27 cellular contexts compared by ENCODE assay signal in the genomic region with DNA sequence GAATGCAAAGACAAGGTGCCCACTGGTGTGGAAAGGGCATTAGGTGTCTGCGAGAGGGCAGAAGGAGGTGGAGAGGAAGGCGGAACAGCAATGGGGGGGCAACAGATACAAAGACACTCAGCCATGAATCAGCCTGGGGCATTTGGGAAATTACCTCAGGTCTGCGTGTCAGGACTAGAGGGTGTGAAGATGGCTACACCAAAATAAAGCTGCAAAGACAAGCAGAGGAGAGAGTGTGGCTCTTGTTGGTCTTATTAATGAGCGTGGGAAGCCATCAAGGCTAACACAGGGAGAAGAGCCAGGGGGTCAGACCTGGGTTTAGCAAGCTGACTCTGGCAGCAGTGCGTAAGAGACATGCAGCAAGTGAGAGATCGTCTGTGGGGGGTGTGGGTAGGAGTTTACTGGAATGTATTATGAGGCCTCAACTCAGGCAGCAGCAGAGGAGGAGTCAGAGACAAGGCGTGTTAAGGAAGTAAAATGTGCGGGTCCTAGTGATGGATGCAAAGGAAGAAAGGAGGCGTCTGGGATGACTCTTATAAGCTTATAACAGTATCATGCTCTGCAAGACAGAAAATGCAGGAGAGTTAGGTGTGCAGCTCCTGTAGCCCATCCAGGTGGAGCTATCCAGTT. TPM values are rescaled to one million over a fixed set of nuclear protein-coding genes. Genes with fewer than 3 reads are reported as not detected.
"Had no signal": no experiment of that assay in that cellular context is flagged by ENCODE, and none has a peak within 500 bp of the region (broad histone marks: within the 10 kb centered on the region; RNA-seq: fewer than 3 reads in every experiment).

No MANE protein-coding gene starts in this region.

- H3K27ac ChIP-seq: cardiac muscle cell, SK-N-MC, VCaP had no signal

- ATAC-seq: activated T-helper 17 cell treated with anti-CD3 and anti-CD28 coated beads, Interleukin-2, amount 50 U/mL, for 72 hours; Right ventricle myocardium inferior; T-cell had no signal

- H3K27me3 ChIP-seq: cardiac muscle cell had no signal

- H3K4me3 ChIP-seq: cardiac muscle cell, SK-N-MC had no signal

- DNase-seq: activated CD4-positive, alpha-beta memory T cell treated with anti-CD3 and anti-CD28 coated beads, Interleukin-2, amount 10 ng/mL, durations not matched to agents 7 days and 5 days; activated CD4-positive, alpha-beta T cell treated with anti-CD3 and anti-CD28 coated beads, Interleukin-2, amount 50 U/mL, for 1 hour; activated CD4-positive, CD25-positive, alpha-beta regulatory T cell; activated gamma-delta T cell; activated naive CD4-positive, alpha-beta T cell treated with anti-CD3 and anti-CD28 coated beads for 36 hours; activated T-cell treated with anti-CD3 and anti-CD28 coated beads for 4 hours; activated T-cell treated with anti-CD3 and anti-CD28 coated beads, Interleukin-2, amount 50 U/mL, for 48 hours; amygdala; Karpas-422; MM.1S; NCI-H1105; NCI-H1694 treated with DMSO at 0.1 percent for 48 hours; NCI-H2029 treated with DMSO at 0.1 percent for 48 hours; NCI-H345; NCI-H510A; NCI-H526 treated with DMSO at 0.1 percent for 48 hours; NCI-H82; T-cell; T-helper 2 cell; T1000 had no signal

- H3K36me3 ChIP-seq: cardiac muscle cell had no signal

RNA-seq across cellular contexts. Expression of gene KCNK10, which starts 50.6 kb away (rescaled TPM):
- total RNA-seq: activated CD4-positive, alpha-beta memory T cell treated with anti-CD3 and anti-CD28 coated beads, Interleukin-2, amount 10 ng/mL, durations not matched to agents 7 days and 5 days; activated CD8-positive, alpha-beta memory T cell treated with anti-CD3 and anti-CD28 coated beads for 36 hours; activated naive CD4-positive, alpha-beta T cell treated with anti-CD3 and anti-CD28 coated beads for 36 hours; activated T-helper 17 cell treated with anti-CD3 and anti-CD28 coated beads, Interleukin-2, amount 50 U/mL, for 72 hours; cardiac muscle cell; Right ventricle myocardium inferior; RPMI7951; T-cell had no signal
- polyA plus RNA-seq: cardiac muscle cell had no signal
